ENCODE assay signal across 8 cellular contexts in genomic region chr2:219430633-219431615, GRCh38.
DNase-seq lines count a peak whose midpoint lies in the region; ATAC-seq and TF ChIP-seq lines count a peak whose summit lies in the region.

No MANE protein-coding gene starts in this region.

- DNase-seq in NCI-H748 treated with DMSO at 0.1 percent for 48 hours (lab: John Stamatoyannopoulos, UW): peak; percentile 1
- peak; percentile 53 for DNase-seq in epithelial cell of esophagus (ENCODE audit: low read depth)
- peak; percentile 14 for DNase-seq in putamen (ENCODE audit: low spot score)
- no peak for DNase-seq in GM10248 (ENCODE audit: extremely low spot score)
- no peak for DNase-seq in MM.1S

- H3K79me2 ChIP-seq in MM.1S (ENCODE audit: low read length): no peaks in the 10 kb centered on the region

- 0 out of 3 replicates have a peak, but pooled peaks have one; percentile 12 for TF ChIP-seq CTCF in GM12872 (IDR thresholded peaks at IDR 0.05; ENCODE audit: insufficient read depth, low read depth, low read length)
- TF ChIP-seq CTCF in epithelial cell of esophagus (IDR thresholded peaks at IDR 0.05; ENCODE audit: insufficient read depth, low read depth, low read length, missing control alignments): peak; percentile 50
- no peak for TF ChIP-seq CTCF in GM10248 (IDR thresholded peaks at IDR 0.05; ENCODE audit: control extremely low read depth, extremely low read depth, low read depth, missing control alignments)
- TF ChIP-seq CTCF in MM.1S (IDR thresholded peaks at IDR 0.05; ENCODE audit: low read length): no peak

- no peaks in the 10 kb centered on the region for H3F3A ChIP-seq in MM.1S (ENCODE audit: insufficient read depth, low read length)

- H3K4me3 ChIP-seq in epithelial cell of esophagus (ENCODE audit: low read length): no peak overlapping the region
- no peak overlapping the region for H3K4me3 ChIP-seq in MM.1S (ENCODE audit: low read length)

- no peaks in the 10 kb centered on the region for H4K20me1 ChIP-seq in MM.1S (ENCODE audit: insufficient read depth, low read length)

- H3K27me3 ChIP-seq in MM.1S (replicated peaks; ENCODE audit: insufficient read depth, low read length): peaks cover 35% of the 10 kb centered on the region

- no peak overlapping the region for H3K9ac ChIP-seq in MM.1S (ENCODE audit: low read length)

- H3K4me2 ChIP-seq in MM.1S (ENCODE audit: low read depth, low read length): no peak overlapping the region

- H3K4me1 ChIP-seq in MM.1S (ENCODE audit: low read length): no peaks in the 10 kb centered on the region

- H3K36me3 ChIP-seq in MM.1S (replicated peaks; ENCODE audit: insufficient read depth, low read length): no peaks in the 10 kb centered on the region

- no peaks in the 10 kb centered on the region for H3K9me2 ChIP-seq in MM.1S (replicated peaks; ENCODE audit: insufficient read depth, low read length)

- H3K9me3 ChIP-seq in MM.1S (replicated peaks; ENCODE audit: insufficient read depth, low read length): no peaks in the 10 kb centered on the region

- H3K27ac ChIP-seq in MM.1S (ENCODE audit: low read length): no peak overlapping the region

- CTCF ChIA-PET in GM10248 (lab: Yijun Ruan, JAX): interaction anchor here (1.0 kb wide), 1 partner anchor 99 kb away, joined by 4 read pairs; no protein-coding TSS in a partner anchor

- ATAC-seq in HG03521 (IDR thresholded peaks at IDR 0.05; ENCODE audit: unreplicated experiment) (no peak), GM18520 (IDR thresholded peaks at IDR 0.05; ENCODE audit: unreplicated experiment) (no peak)

- H2AFZ ChIP-seq in MM.1S (ENCODE audit: low read length): no peak overlapping the region

- POLR2A ChIA-PET in GM10248 (lab: Yijun Ruan, JAX): interaction anchor here (0.6 kb wide), 2 partner anchors 376 to 550 kb away, joined by 5 to 6 read pairs; partner anchors contain the start of gene WNT10A

Comparison
In these comparisons a context has a peak if more than half of its experiments do, and no peak if none do; other contexts are left out.
1. CTCF ChIP-seq: peak in GM12872 (single experiment) and epithelial cell of esophagus (single experiment); none in GM10248 (single experiment) and MM.1S (single experiment).
2. DNase-seq: peak in NCI-H748 treated with DMSO at 0.1 percent for 48 hours (single experiment), epithelial cell of esophagus (single experiment) and putamen (single experiment); none in GM10248 (single experiment) and MM.1S (single experiment).